In genomic region chrY:8533468-8533867, GRCh38 we compare ENCODE assay signal across 29 cellular contexts.
"Had no signal": no experiment of that assay in that cellular context is flagged by ENCODE, and none has a peak within 500 bp of the region (broad histone marks: within the 10 kb centered on the region; RNA-seq: fewer than 3 reads in every experiment).

No MANE protein-coding gene starts in this region.

- H3K36me3 ChIP-seq: ascending aorta, cardiac muscle cell had no signal

- H3K4me3 ChIP-seq: ascending aorta, cardiac muscle cell had no signal

- H3K4me1 ChIP-seq: ascending aorta had no signal

- H3K9me3 ChIP-seq: ascending aorta had no signal

- H3K27ac ChIP-seq: ascending aorta, cardiac muscle cell, VCaP had no signal

- FAIRE-seq: bronchial epithelial cell, TTC549 had no signal

- DNase-seq: activated B cell treated with CpG ODN at 0.5 μM for 24 hours; activated CD4-positive, alpha-beta memory T cell treated with anti-CD3 and anti-CD28 coated beads, Interleukin-2, amount 10 ng/mL, durations not matched to agents 7 days and 5 days; activated CD4-positive, alpha-beta T cell treated with anti-CD3 and anti-CD28 coated beads for 4 hours; activated CD4-positive, alpha-beta T cell treated with anti-CD3 and anti-CD28 coated beads, Interleukin-2, amount 10 ng/mL, durations not matched to agents 24 days and 14 days; activated CD4-positive, alpha-beta T cell treated with anti-CD3 and anti-CD28 coated beads, Interleukin-2, amount 50 U/mL, for 1 hour; activated CD4-positive, alpha-beta T cell treated with anti-CD3 and anti-CD28 coated beads, Interleukin-2, amount 50 U/mL, for 48 hours; activated CD4-positive, CD25-positive, alpha-beta regulatory T cell treated with anti-CD3 and anti-CD28 coated beads, Interleukin-2, amount 50 U/mL, for 72 hours; activated CD8-positive, alpha-beta memory T cell treated with anti-CD3 and anti-CD28 coated beads for 24 hours; activated CD8-positive, alpha-beta memory T cell treated with anti-CD3 and anti-CD28 coated beads, Interleukin-2, amount 10 ng/mL, durations not matched to agents 7 days and 5 days; activated CD8-positive, alpha-beta memory T cell treated with anti-CD3 and anti-CD28 coated beads, Interleukin-2, amount 50 U/mL, for 48 hours; activated CD8-positive, alpha-beta T cell treated with anti-CD3 and anti-CD28 coated beads, Interleukin-2, amount 10 ng/mL, durations not matched to agents 7 days and 5 days; activated effector memory CD4-positive, alpha-beta T cell treated with Interleukin-2 at 50 U/mL for 16 hours; activated gamma-delta T cell; activated naive CD4-positive, alpha-beta T cell treated with anti-CD3 and anti-CD28 coated beads, Interleukin-2, amount 10 ng/mL, durations not matched to agents 7 days and 5 days; activated naive CD4-positive, alpha-beta T cell treated with Interleukin-2 at 50 U/mL for 16 hours; activated naive CD8-positive, alpha-beta T cell treated with anti-CD3 and anti-CD28 coated beads, Interleukin-2, amount 10 ng/mL, durations not matched to agents 7 days and 5 days; activated naive CD8-positive, alpha-beta T cell treated with anti-CD3 and anti-CD28 coated beads, Interleukin-2, amount 50 U/mL, for 24 hours; activated T-cell treated with anti-CD3 and anti-CD28 coated beads, Interleukin-2, amount 50 U/mL, for 24 hours; activated T-cell treated with anti-CD3 and anti-CD28 coated beads, Interleukin-2, amount 50 U/mL, for 48 hours; amygdala; anterior cingulate cortex; caudate nucleus; T-helper 2 cell; T-helper 9 cell had no signal

- ATAC-seq: activated CD8-positive, alpha-beta memory T cell treated with anti-CD3 and anti-CD28 coated beads, Interleukin-2, amount 10 ng/mL, durations not matched to agents 7 days and 5 days; activated CD8-positive, alpha-beta T cell treated with anti-CD3 and anti-CD28 coated beads, Interleukin-2, amount 10 ng/mL, durations not matched to agents 7 days and 5 days; activated naive CD8-positive, alpha-beta T cell treated with anti-CD3 and anti-CD28 coated beads, Interleukin-2, amount 50 U/mL, for 24 hours had no signal

- H3K27me3 ChIP-seq: ascending aorta, cardiac muscle cell had no signal
